In genomic region chr11:120017582-120017981, GRCh38 we compare ENCODE assay signal across 24 cellular contexts.
DNase-seq lines count a peak whose midpoint lies in the region; ATAC-seq, FAIRE-seq and TF ChIP-seq lines count a peak whose summit lies in the region.
"Had no signal": no experiment of that assay in that cellular context is flagged by ENCODE, and none has a peak within 500 bp of the region (broad histone marks: within the 10 kb centered on the region; RNA-seq: fewer than 3 reads in every experiment).

No MANE protein-coding gene starts in this region.

- no peak for TF ChIP-seq EP300 in H1 (IDR thresholded peaks at IDR 0.05; ENCODE audit: borderline replicate concordance in 1 of 2, low read depth in 2 of 2, low read length in 2 of 2)

- H2AFZ ChIP-seq in H1 (ENCODE audit: low read length): peak overlapping the region; percentile 56; the same call in 1 of the 2 replicates

- H2BK15ac ChIP-seq in H1 (ENCODE audit: low read length): no peak overlapping the region

- H2BK120ac ChIP-seq in H1 (replicated peaks; ENCODE audit: low read depth, low read length): no peak overlapping the region

- H3K27ac ChIP-seq in H1 (ENCODE audit: low read depth, low read length) (no peak overlapping the region), left ventricle myocardium inferior (replicated peaks) (no peak overlapping the region)
- H3K27ac ChIP-seq: A549, breast epithelium, ovary, stomach, upper lobe of left lung had no signal

- H2BK12ac ChIP-seq in H1 (ENCODE audit: low read depth, low read length): no peak overlapping the region

- no peak overlapping the region for H4K91ac ChIP-seq in H1 (replicated peaks; ENCODE audit: insufficient read length, low read length)

- H2BK20ac ChIP-seq in H1 (ENCODE audit: low read length): no peak overlapping the region

- no peaks in the 10 kb centered on the region for H4K20me1 ChIP-seq in H1 (replicated peaks in 1 of 2; ENCODE audit: control insufficient read depth in 1 of 2, insufficient read depth in 2 of 2, low read length in 2 of 2)

- H2BK5ac ChIP-seq in H1 (ENCODE audit: low read depth, low read length): no peak overlapping the region

- H3K9ac ChIP-seq in H1 (replicated peaks in 1 of 4; ENCODE audit: extremely low read depth in 1 of 4, low read depth in 3 of 4, low read length in 3 of 4): no peak overlapping the region

- FAIRE-seq in H1 (lab: Jason Lieb, UNC): no peak
- FAIRE-seq: A549, H54 had no signal

- ATAC-seq in Right ventricle myocardium superior (ENCODE audit: poor library complexity) (no peak), HG03432 (IDR thresholded peaks at IDR 0.05; ENCODE audit: unreplicated experiment) (no peak)
- ATAC-seq: A549, right cardiac atrium had no signal

- CTCF ChIA-PET in H1 (lab: Charles Lee; ENCODE audit: partially characterized antibody): interaction anchor here (0.6 to 10.0 kb wide), 12 partner anchors 10 to 542 kb away, joined by 3 to 146 read pairs (median 3); no protein-coding TSS in a partner anchor

- H3K56ac ChIP-seq in H1 (replicated peaks; ENCODE audit: insufficient read length, low read depth, low read length): no peak overlapping the region

- H3K4me2 ChIP-seq in H1 (ENCODE audit: insufficient read depth in 1 of 2, low read depth in 2 of 2, low read length in 2 of 2): no peak overlapping the region; a peak in 2 of 4 replicates
- H3K4me2 ChIP-seq: A549 had no signal

- no peak overlapping the region for H4K5ac ChIP-seq in H1 (ENCODE audit: insufficient read length, low read depth, low read length)

- H3K4me3 ChIP-seq in H1 (ENCODE audit: extremely low read depth in 1 of 4, insufficient read depth in 2 of 4, low read depth in 3 of 4, low read length in 4 of 4) (no peak overlapping the region), left ventricle myocardium inferior (no peak overlapping the region)
- H3K4me3 ChIP-seq: A549, breast epithelium, ovary, stomach, upper lobe of left lung had no signal

- no peaks in the 10 kb centered on the region for H3K79me2 ChIP-seq in H1 (ENCODE audit: control insufficient read depth in 1 of 2, insufficient read depth in 2 of 2, low read length in 2 of 2)

- no peak overlapping the region for H3K14ac ChIP-seq in H1 (ENCODE audit: insufficient read length)

- H3K23me2 ChIP-seq in H1 (ENCODE audit: low read depth, low read length): no peaks in the 10 kb centered on the region; the same call in 1 of the 2 replicates

- H4K8ac ChIP-seq in H1 (ENCODE audit: extremely low read depth, insufficient read depth, low read length): no peak overlapping the region

- WGBS in H1 (ENCODE audit: extremely low coverage in 1 of 2, insufficient coverage in 1 of 2, insufficient read length in 1 of 2, insufficient replicate concordance in 2 of 2, low coverage in 1 of 2, low lambda C conversion rate in 2 of 2, missing lambda C conversion rate in 1 of 2), 2 experiments: 63% methylated on average over 7 of the region's 7 CpGs; no CpG with 5 or more reads in 1 of the 2 experiments

- H3K4ac ChIP-seq in H1 (replicated peaks; ENCODE audit: insufficient read length, low read depth, low read length): no peak overlapping the region

- H3K36me3 ChIP-seq in H1 (ENCODE audit: control insufficient read depth in 2 of 4, insufficient read depth in 4 of 4, low read length in 3 of 4) (no peaks in the 10 kb centered on the region), left ventricle myocardium inferior (no peaks in the 10 kb centered on the region)
- H3K36me3 ChIP-seq: breast epithelium, ovary, stomach, upper lobe of left lung had no signal

- no peaks in the 10 kb centered on the region for H3K79me1 ChIP-seq in H1 (ENCODE audit: low read depth, low read length)

- H3K9me3 ChIP-seq in H1 (ENCODE audit: insufficient read depth in 2 of 2, low read depth in 1 of 2, low read length in 1 of 2): no peaks in the 10 kb centered on the region
- no peaks in the 10 kb centered on the region for H3K9me3 ChIP-seq in left ventricle myocardium inferior (replicated peaks)
- H3K9me3 ChIP-seq: A549, breast epithelium, ovary, stomach, upper lobe of left lung had no signal

- no peak overlapping the region for H2AK5ac ChIP-seq in H1 (ENCODE audit: low read depth, low read length)

- H3K4me1 ChIP-seq in H1 (replicated peaks in 1 of 4; ENCODE audit: control insufficient read depth in 3 of 4, insufficient read depth in 4 of 4, low read length in 3 of 4) (peaks cover 10 to 24% (median 11%) of the 10 kb centered on the region in 4 experiments), left ventricle myocardium inferior (peaks cover 8% of the 10 kb centered on the region)
- H3K4me1 ChIP-seq: A549, breast epithelium, upper lobe of left lung had no signal

- no peak for TF ChIP-seq RAD21 in H1 (IDR thresholded peaks at IDR 0.05 in 1 of 2, conservative IDR thresholded peaks at IDR 0.05 in 1 of 2; ENCODE audit: low read depth in 2 of 2, low read length in 2 of 2)

- H3K23ac ChIP-seq in H1 (ENCODE audit: insufficient read length): no peak overlapping the region

- TF ChIP-seq POLR2A in H1 (IDR thresholded peaks at IDR 0.05; ENCODE audit: control extremely low read depth in 1 of 2, low read depth in 2 of 2, low read length in 2 of 2): no peak

- intact Hi-C loops in cardiac septum (cut with DNase I): no loop called here
- intact Hi-C loops in Right ventricle myocardium superior (cut with DNase I): no loop called here
- intact Hi-C loops in left ventricle myocardium inferior (cut with micrococcal nuclease): no loop called here

- POLR2A ChIA-PET in H1 (lab: Charles Lee; ENCODE audit: partially characterized antibody): no interaction called here

- TF ChIP-seq CTCF in H1 (IDR thresholded peaks at IDR 0.05; ENCODE audit: control extremely low read depth in 1 of 3, insufficient read depth in 1 of 3, low read depth in 1 of 3, low read length in 3 of 3): no peak
- TF ChIP-seq CTCF in left ventricle myocardium inferior (IDR thresholded peaks at IDR 0.05; ENCODE audit: borderline replicate concordance): no peak

- peak; percentile 43 for DNase-seq in cardiac septum (ENCODE audit: low spot score)
- DNase-seq in Right ventricle myocardium superior: no peak
- peak; percentile 70 for DNase-seq in NCI-H2171 treated with DMSO at 0.1 percent for 48 hours (lab: John Stamatoyannopoulos, UW)
- no peak for DNase-seq in H1 (ENCODE audit: low read depth in 1 of 2, low spot score in 2 of 2)
- DNase-seq in 8988T: no peak
- no peak for DNase-seq in GOT3 (lab: John Stamatoyannopoulos, UW)
- no peak for DNase-seq in left ventricle myocardium inferior
- DNase-seq: activated CD4-positive, alpha-beta T cell treated with anti-CD3 and anti-CD28 coated beads, Interleukin-2, amount 50 U/mL, for 48 hours; activated CD4-positive, CD25-positive, alpha-beta regulatory T cell; activated effector memory CD4-positive, alpha-beta T cell treated with anti-CD3 and anti-CD28 coated beads, Interleukin-2, amount 50 U/mL, for 16 hours; EL; IMR-90; mammary epithelial cell; NCI-H2029 treated with DMSO at 0.1 percent for 48 hours; NCI-H524 treated with DMSO at 0.1 percent for 48 hours; ovary; right cardiac atrium; stomach; T1000; upper lobe of left lung had no signal

- H3K18ac ChIP-seq in H1 (ENCODE audit: extremely low read depth, low read length): no peak overlapping the region

- H3K27me3 ChIP-seq in H1 (replicated peaks in 1 of 4; ENCODE audit: control insufficient read depth in 3 of 4, extremely low read depth in 1 of 4, insufficient read depth in 3 of 4, low read length in 3 of 4) (peaks cover 0 to 3% (median under 1%) of the 10 kb centered on the region in 4 experiments; a peak in 3 of 7 replicates), left ventricle myocardium inferior (ENCODE audit: low read depth) (peaks cover 93% of the 10 kb centered on the region)
- H3K27me3 ChIP-seq: ovary had no signal

TF ChIP-seq in H1, 55 proteins besides CTCF, POLR2A, EP300 and RAD21:
- TF ChIP-seq MAX (IDR thresholded peaks at IDR 0.05) (no peak), CTBP2 (IDR thresholded peaks at IDR 0.05; ENCODE audit: borderline replicate concordance, insufficient read depth, insufficient read length, low read length) (no peak), SAP30 (IDR thresholded peaks at IDR 0.05; ENCODE audit: insufficient read depth, insufficient replicate concordance, low read length) (no peak), CREB1 (IDR thresholded peaks at IDR 0.05) (no peak), BACH1 (IDR thresholded peaks at IDR 0.05; ENCODE audit: low read length) (no peak), SIN3A (conservative IDR thresholded peaks at IDR 0.05 in 1 of 2, IDR thresholded peaks at IDR 0.05 in 1 of 2; ENCODE audit: low read depth in 1 of 2, low read length in 2 of 2) (no peak), ZNF274 (IDR thresholded peaks at IDR 0.05; ENCODE audit: borderline replicate concordance, extremely low read depth, low read length) (no peak), BRCA1 (IDR thresholded peaks at IDR 0.05; ENCODE audit: low read depth, low read length) (no peak), CHD2 (IDR thresholded peaks at IDR 0.05; ENCODE audit: low read length) (no peak)
TF ChIP-seq in H1: peak in this region for 0.

Comparison
In these comparisons a context has a peak if more than half of its experiments do, and no peak if none do; other contexts are left out.
1. DNase-seq: peak in cardiac septum (single experiment) and NCI-H2171 treated with DMSO at 0.1 percent for 48 hours (single experiment); none in Right ventricle myocardium superior (single experiment), H1 (0 of 2), 8988T (single experiment), GOT3 (single experiment) and left ventricle myocardium inferior (single experiment).